30 cellular contexts compared by ENCODE assay signal in the genomic region with DNA sequence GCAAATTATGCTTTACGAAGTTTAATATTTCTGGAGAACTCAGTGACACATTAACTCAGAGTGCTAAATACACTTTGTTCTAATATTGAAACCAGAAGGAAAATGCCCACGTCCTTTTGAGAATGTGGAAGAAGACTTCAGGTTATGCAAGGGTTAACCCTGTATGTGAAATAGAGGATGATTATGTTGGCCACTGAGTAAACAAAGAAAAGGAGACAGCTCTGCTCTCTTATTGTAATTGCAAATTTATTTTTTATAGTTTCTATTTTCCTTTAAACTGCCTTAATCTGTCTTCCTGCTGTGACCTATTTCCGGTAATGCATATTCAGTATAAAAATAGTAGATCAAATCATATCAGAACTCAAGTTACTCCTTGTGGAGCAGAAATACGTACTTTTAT.
"Had no signal": no experiment of that assay in that cellular context is flagged by ENCODE, and none has a peak within 500 bp of the region (broad histone marks: within the 10 kb centered on the region; RNA-seq: fewer than 3 reads in every experiment).

No MANE protein-coding gene starts in this region.

- H3K4me3 ChIP-seq: psoas muscle, right lobe of liver, sigmoid colon, suprapubic skin, testis, tibial artery, transverse colon, upper lobe of right lung, uterus had no signal

- H3K4me1 ChIP-seq: parathyroid adenoma, psoas muscle, right lobe of liver, sigmoid colon, suprapubic skin, testis, tibial artery, transverse colon, upper lobe of right lung, uterus had no signal

- H3K9me3 Mint-ChIP-seq: nephron had no signal

- H3K36me3 Mint-ChIP-seq: stimulated activated memory B cell treated with anti-CD40 and anti-IgM and Interleukin-4, amounts not matched to agents 10 μg/mL and 1 μg/mL and 100 μg/mL, for 72 hours had no signal

- H3K27me3 ChIP-seq: neutrophil, right lobe of liver, sigmoid colon, suprapubic skin, testis, tibial artery, transverse colon, upper lobe of right lung, uterus had no signal

- H3K27ac Mint-ChIP-seq: naive thymus-derived CD4-positive, alpha-beta T cell; nephron; progenitor cell of endocrine pancreas; stimulated activated memory B cell treated with anti-CD40 and anti-IgM and Interleukin-4, amounts not matched to agents 10 μg/mL and 1 μg/mL and 100 μg/mL, for 72 hours; stimulated activated naive CD8-positive, alpha-beta T cell treated with anti-CD3 and anti-CD28 coated beads, Interleukin-15, amount 100 ng/mL, for 72 hours had no signal

- FAIRE-seq: small intestine had no signal

- DNase-seq: naive thymus-derived CD4-positive, alpha-beta T cell; nucleus accumbens; posterior cingulate gyrus; psoas muscle; right cardiac atrium; right lobe of liver; sigmoid colon; small intestine; stimulated activated CD4-positive, alpha-beta T cell treated with anti-CD3 and anti-CD28 coated beads, Interleukin-15, amount 100 ng/mL, for 24 hours; stimulated activated CD4-positive, alpha-beta T cell treated with anti-CD3 and anti-CD28 coated beads, Interleukin-2, amount 100 ng/mL, for 24 hours; stimulated activated CD4-positive, alpha-beta T cell treated with anti-CD3 and anti-CD28 coated beads, Interleukin-2, amount 100 ng/mL, for 48 hours; stimulated activated CD4-positive, alpha-beta T cell treated with anti-CD3 and anti-CD28 coated beads, Interleukin-4, amount 100 ng/mL, for 4 hours; stimulated activated CD8-positive, alpha-beta memory T cell treated with anti-CD3 and anti-CD28 coated beads, Interleukin-4, amount 100 ng/mL, for 48 hours; stimulated activated naive CD4-positive, alpha-beta T cell; stimulated activated naive CD8-positive, alpha-beta T cell treated with anti-CD3 and anti-CD28 coated beads, Interleukin-15, amount 100 ng/mL, for 72 hours; stimulated activated naive CD8-positive, alpha-beta T cell treated with anti-CD3 and anti-CD28 coated beads, Interleukin-15, Interleukin-2, amounts not matched to agents 100 U/mL and 50 U/mL, for 24 hours; substantia nigra; testis; tibial artery; transverse colon; upper lobe of right lung; uterus had no signal

- H3K9me3 ChIP-seq: neutrophil, psoas muscle, right lobe of liver, sigmoid colon, suprapubic skin, testis, tibial artery, transverse colon, upper lobe of right lung, uterus had no signal

- H2AFZ ChIP-seq: parathyroid adenoma had no signal

- H3K79me2 ChIP-seq: parathyroid adenoma had no signal

- H3K4me3 Mint-ChIP-seq: naive thymus-derived CD4-positive, alpha-beta T cell; nephron; neural crest cell; stimulated activated memory B cell treated with anti-CD40 and anti-IgM and Interleukin-4, amounts not matched to agents 10 μg/mL and 1 μg/mL and 100 μg/mL, for 72 hours; stimulated activated naive CD8-positive, alpha-beta T cell treated with anti-CD3 and anti-CD28 coated beads, Interleukin-15, amount 100 ng/mL, for 72 hours; type B pancreatic cell had no signal

- H3K36me3 ChIP-seq: neutrophil, right lobe of liver, sigmoid colon, suprapubic skin, tibial artery, transverse colon, upper lobe of right lung, uterus had no signal

- H3K27me3 Mint-ChIP-seq: naive thymus-derived CD4-positive, alpha-beta T cell; progenitor cell of endocrine pancreas; stimulated activated memory B cell treated with anti-CD40 and anti-IgM and Interleukin-4, amounts not matched to agents 10 μg/mL and 1 μg/mL and 100 μg/mL, for 72 hours; stimulated activated naive CD8-positive, alpha-beta T cell treated with anti-CD3 and anti-CD28 coated beads, Interleukin-15, amount 100 ng/mL, for 72 hours had no signal

- H3K4me1 Mint-ChIP-seq: naive thymus-derived CD4-positive, alpha-beta T cell; nephron; neural crest cell; stimulated activated memory B cell treated with anti-CD40 and anti-IgM and Interleukin-4, amounts not matched to agents 10 μg/mL and 1 μg/mL and 100 μg/mL, for 72 hours; stimulated activated naive CD8-positive, alpha-beta T cell treated with anti-CD3 and anti-CD28 coated beads, Interleukin-15, amount 100 ng/mL, for 72 hours had no signal

- H3K9ac ChIP-seq: parathyroid adenoma had no signal

- H3K27ac ChIP-seq: neutrophil, parathyroid adenoma, psoas muscle, right lobe of liver, sigmoid colon, suprapubic skin, testis, tibial artery, transverse colon, upper lobe of right lung, uterus had no signal

- ATAC-seq: naive thymus-derived CD4-positive, alpha-beta T cell; psoas muscle; right cardiac atrium; right lobe of liver; stimulated activated memory B cell treated with anti-CD40 and anti-IgM and Interleukin-4, amounts not matched to agents 10 μg/mL and 1 μg/mL and 100 μg/mL, for 72 hours; stimulated activated naive CD8-positive, alpha-beta T cell treated with anti-CD3 and anti-CD28 coated beads, Interleukin-15, amount 100 ng/mL, for 72 hours; stimulated activated naive CD8-positive, alpha-beta T cell treated with anti-CD3 and anti-CD28 coated beads, Interleukin-15, Interleukin-2, amounts not matched to agents 100 U/mL and 50 U/mL, for 24 hours; upper lobe of right lung had no signal
